Comparison of ENCODE assay signal across 26 cellular contexts in the genomic region with DNA sequence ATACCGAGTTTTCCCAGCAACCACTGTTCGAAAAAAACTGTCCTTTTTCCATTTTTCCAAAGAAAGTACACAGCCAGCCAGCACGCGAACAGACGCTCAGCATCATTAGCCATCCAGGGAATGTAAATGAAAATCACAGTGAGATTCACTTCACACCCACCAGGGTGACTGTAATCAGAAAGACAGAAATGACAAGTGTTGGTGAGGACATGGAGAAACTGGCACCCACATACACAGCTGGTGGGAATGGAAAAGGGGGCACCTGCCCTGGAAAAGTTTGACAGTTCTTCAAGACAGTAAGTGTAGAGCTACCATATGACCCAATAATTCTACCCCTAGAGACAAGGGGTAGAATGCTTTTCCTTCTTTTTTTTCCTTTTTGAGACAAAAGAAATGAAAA. TPM values are rescaled to one million over a fixed set of nuclear protein-coding genes. Genes with fewer than 3 reads are reported as not detected.
DNase-seq lines count a peak whose midpoint lies in the region; ATAC-seq, FAIRE-seq and TF ChIP-seq lines count a peak whose summit lies in the region.
"Had no signal": no experiment of that assay in that cellular context is flagged by ENCODE, and none has a peak within 500 bp of the region (broad histone marks: within the 10 kb centered on the region; RNA-seq: fewer than 3 reads in every experiment).

No MANE protein-coding gene starts in this region.

- H4K8ac ChIP-seq in H1 (ENCODE audit: extremely low read depth, insufficient read depth, low read length): no peak overlapping the region

- no peak overlapping the region for H3K4me2 ChIP-seq in H1 (ENCODE audit: insufficient read depth in 1 of 2, low read depth in 2 of 2, low read length in 2 of 2)
- H3K4me2 ChIP-seq: A549; BLaER1 treated with 17β-estradiol and CSF1 and Interleukin-3, amounts not matched to agents 10 nM and 100 nM; GM23338 had no signal

- POLR2A ChIA-PET in H1 (lab: Charles Lee; ENCODE audit: partially characterized antibody): no interaction called here

- TF ChIP-seq EP300 in H1 (IDR thresholded peaks at IDR 0.05; ENCODE audit: borderline replicate concordance in 1 of 2, low read depth in 2 of 2, low read length in 2 of 2): no peak

- CTCF ChIA-PET in H1 (lab: Charles Lee; ENCODE audit: partially characterized antibody): interaction anchor here (0.8 to 1.5 kb wide), 3 partner anchors 9 to 35 kb away, joined by 3 to 6 read pairs (median 4); no protein-coding TSS in a partner anchor

- no peak overlapping the region for H3K23ac ChIP-seq in H1 (ENCODE audit: insufficient read length)

- H2BK20ac ChIP-seq in H1 (ENCODE audit: low read length): no peak overlapping the region

- no peaks in the 10 kb centered on the region for H3K23me2 ChIP-seq in H1 (ENCODE audit: low read depth, low read length)

- ATAC-seq in activated naive CD4-positive, alpha-beta T cell treated with anti-CD3 and anti-CD28 coated beads, Interleukin-2, amount 50 U/mL, for 72 hours: peak; percentile 36 to 47
- ATAC-seq in activated T-helper 17 cell treated with anti-CD3 and anti-CD28 coated beads, Interleukin-2, amount 50 U/mL, for 72 hours (replicated peaks): peak; percentile 46
- peak; percentile 25 for ATAC-seq in stimulated activated naive CD8-positive, alpha-beta T cell treated with anti-CD3 and anti-CD28 coated beads, Interleukin-15, Interleukin-2, amounts not matched to agents 100 U/mL and 50 U/mL, for 24 hours
- ATAC-seq in HG03196 (IDR thresholded peaks at IDR 0.05; ENCODE audit: unreplicated experiment): no peak
- ATAC-seq: A549, GM12878, GM23338 had no signal

- no peaks in the 10 kb centered on the region for H3K36me3 Mint-ChIP-seq in activated naive CD4-positive, alpha-beta T cell treated with anti-CD3 and anti-CD28 coated beads, Interleukin-2, amount 50 U/mL, for 72 hours
- H3K36me3 Mint-ChIP-seq in activated T-helper 17 cell treated with anti-CD3 and anti-CD28 coated beads, Interleukin-2, amount 50 U/mL, for 72 hours (ENCODE audit: low read depth): no peaks in the 10 kb centered on the region
- H3K36me3 Mint-ChIP-seq: CD14-positive monocyte; CD8-positive, alpha-beta memory T cell had no signal

- H3K36me3 ChIP-seq in H1 (ENCODE audit: control insufficient read depth in 2 of 4, insufficient read depth in 4 of 4, low read length in 3 of 4): no peaks in the 10 kb centered on the region
- H3K36me3 ChIP-seq: BE2C; BLaER1 treated with 17β-estradiol and CSF1 and Interleukin-3, amounts not matched to agents 10 nM and 100 nM; HAP-1 had no signal

- DNase-seq in activated naive CD4-positive, alpha-beta T cell treated with anti-CD3 and anti-CD28 coated beads, Interleukin-2, amount 50 U/mL, for 72 hours (ENCODE audit: low spot score in 2 of 2): no peak
- no peak for DNase-seq in activated naive CD4-positive, alpha-beta T cell treated with Interleukin-2 at 50 U/mL for 16 hours
- DNase-seq in H1 (ENCODE audit: low read depth in 1 of 2, low spot score in 2 of 2) (no peak), erythroblast (lab: John Stamatoyannopoulos, UW) (no peak)
- no peak for DNase-seq in stimulated activated naive CD8-positive, alpha-beta T cell treated with anti-CD3 and anti-CD28 coated beads, Interleukin-15, Interleukin-2, amounts not matched to agents 100 U/mL and 50 U/mL, for 24 hours
- DNase-seq: 8988T; ACHN; AML-193; BE2C; CD4-positive, alpha-beta T cell; CD8-positive, alpha-beta memory T cell; DMS 273 treated with DMSO at 0.1 percent for 48 hours; DMS79; EL; GDM1; HFFc6 had no signal

- no peak overlapping the region for H3K4me3 Mint-ChIP-seq in activated T-helper 17 cell treated with anti-CD3 and anti-CD28 coated beads, Interleukin-2, amount 50 U/mL, for 72 hours
- H3K4me3 Mint-ChIP-seq: CD14-positive monocyte; CD4-positive, alpha-beta T cell; CD8-positive, alpha-beta memory T cell; GM23338; HFFc6 had no signal

- H3K9me3 Mint-ChIP-seq in activated naive CD4-positive, alpha-beta T cell treated with anti-CD3 and anti-CD28 coated beads, Interleukin-2, amount 50 U/mL, for 72 hours: no peaks in the 10 kb centered on the region
- H3K9me3 Mint-ChIP-seq in activated T-helper 17 cell treated with anti-CD3 and anti-CD28 coated beads, Interleukin-2, amount 50 U/mL, for 72 hours: no peaks in the 10 kb centered on the region
- H3K9me3 Mint-ChIP-seq: CD4-positive, alpha-beta T cell; CD8-positive, alpha-beta memory T cell; GM23338; HFFc6 had no signal

- H3K4me1 Mint-ChIP-seq in activated T-helper 17 cell treated with anti-CD3 and anti-CD28 coated beads, Interleukin-2, amount 50 U/mL, for 72 hours: no peaks in the 10 kb centered on the region

- WGBS in H1 (ENCODE audit: extremely low coverage in 1 of 2, insufficient coverage in 1 of 2, insufficient read length in 1 of 2, insufficient replicate concordance in 2 of 2, low coverage in 1 of 2, low lambda C conversion rate in 2 of 2, missing lambda C conversion rate in 1 of 2), 2 experiments: 76% methylated on average over 5 of the region's 5 CpGs; no CpG with 5 or more reads in 1 of the 2 experiments

- H2AK5ac ChIP-seq in H1 (ENCODE audit: low read depth, low read length): no peak overlapping the region

- no peaks in the 10 kb centered on the region; a peak in 1 of 7 replicates for H3K27me3 ChIP-seq in H1 (replicated peaks in 1 of 4; ENCODE audit: control insufficient read depth in 3 of 4, extremely low read depth in 1 of 4, insufficient read depth in 3 of 4, low read length in 3 of 4)
- H3K27me3 ChIP-seq: BE2C had no signal

- H4K20me1 ChIP-seq in H1 (replicated peaks in 1 of 2; ENCODE audit: control insufficient read depth in 1 of 2, insufficient read depth in 2 of 2, low read length in 2 of 2): no peaks in the 10 kb centered on the region
- H4K20me1 ChIP-seq: BLaER1 treated with 17β-estradiol and CSF1 and Interleukin-3, amounts not matched to agents 10 nM and 100 nM had no signal

- no peak overlapping the region for H2BK120ac ChIP-seq in H1 (replicated peaks; ENCODE audit: low read depth, low read length)

- no peaks in the 10 kb centered on the region for H3K79me1 ChIP-seq in H1 (ENCODE audit: low read depth, low read length)

- H4K5ac ChIP-seq in H1 (ENCODE audit: insufficient read length, low read depth, low read length): no peak overlapping the region

- H2AFZ ChIP-seq in H1 (ENCODE audit: low read length): no peak overlapping the region
- H2AFZ ChIP-seq: GM23338 had no signal

- no peak overlapping the region for H3K4ac ChIP-seq in H1 (replicated peaks; ENCODE audit: insufficient read length, low read depth, low read length)

- FAIRE-seq in H1 (lab: Jason Lieb, UNC): no peak
- FAIRE-seq: A549, D721Med, GM12878, H54 had no signal

- no peak overlapping the region for H3K27ac Mint-ChIP-seq in activated naive CD4-positive, alpha-beta T cell treated with anti-CD3 and anti-CD28 coated beads, Interleukin-2, amount 50 U/mL, for 72 hours
- no peak overlapping the region for H3K27ac Mint-ChIP-seq in activated T-helper 17 cell treated with anti-CD3 and anti-CD28 coated beads, Interleukin-2, amount 50 U/mL, for 72 hours
- H3K27ac Mint-ChIP-seq: CD14-positive monocyte; CD4-positive, alpha-beta T cell; GM23338; HFFc6 had no signal

- H3K14ac ChIP-seq in H1 (ENCODE audit: insufficient read length): no peak overlapping the region

- H4K91ac ChIP-seq in H1 (replicated peaks; ENCODE audit: insufficient read length, low read length): no peak overlapping the region

- TF ChIP-seq POLR2A in H1 (IDR thresholded peaks at IDR 0.05; ENCODE audit: control extremely low read depth in 1 of 2, low read depth in 2 of 2, low read length in 2 of 2): no peak
- TF ChIP-seq POLR2A in erythroblast (IDR thresholded peaks at IDR 0.05; ENCODE audit: low read length): no peak

- peaks cover 0 to 11% (median 6%) of the 10 kb centered on the region in 4 experiments; a peak in 4 of 7 replicates for H3K4me1 ChIP-seq in H1 (replicated peaks in 1 of 4; ENCODE audit: control insufficient read depth in 3 of 4, insufficient read depth in 4 of 4, low read length in 3 of 4)
- H3K4me1 ChIP-seq: HAP-1 had no signal

- H3K27me3 Mint-ChIP-seq in activated T-helper 17 cell treated with anti-CD3 and anti-CD28 coated beads, Interleukin-2, amount 50 U/mL, for 72 hours: peaks cover 16% of the 10 kb centered on the region

- no peaks in the 10 kb centered on the region for H3K9me3 ChIP-seq in H1 (ENCODE audit: insufficient read depth in 2 of 2, low read depth in 1 of 2, low read length in 1 of 2)
- H3K9me3 ChIP-seq: A549; BE2C; BLaER1 treated with 17β-estradiol and CSF1 and Interleukin-3, amounts not matched to agents 10 nM and 100 nM; HAP-1 had no signal

- H3K79me2 ChIP-seq in H1 (ENCODE audit: control insufficient read depth in 1 of 2, insufficient read depth in 2 of 2, low read length in 2 of 2): no peaks in the 10 kb centered on the region

- H3K56ac ChIP-seq in H1 (replicated peaks; ENCODE audit: insufficient read length, low read depth, low read length): no peak overlapping the region

- no peak overlapping the region for H3K9ac ChIP-seq in H1 (replicated peaks in 1 of 4; ENCODE audit: extremely low read depth in 1 of 4, low read depth in 3 of 4, low read length in 3 of 4)
- H3K9ac ChIP-seq: BLaER1 treated with 17β-estradiol and CSF1 and Interleukin-3, amounts not matched to agents 10 nM and 100 nM had no signal

- no peak for TF ChIP-seq CTCF in H1 (IDR thresholded peaks at IDR 0.05; ENCODE audit: control extremely low read depth in 1 of 3, insufficient read depth in 1 of 3, low read depth in 1 of 3, low read length in 3 of 3)

- no peak overlapping the region for H3K27ac ChIP-seq in H1 (ENCODE audit: low read depth, low read length)
- H3K27ac ChIP-seq: A549; BLaER1 treated with 17β-estradiol and CSF1 and Interleukin-3, amounts not matched to agents 10 nM and 100 nM had no signal

- no peak for TF ChIP-seq RAD21 in H1 (IDR thresholded peaks at IDR 0.05 in 1 of 2, conservative IDR thresholded peaks at IDR 0.05 in 1 of 2; ENCODE audit: low read depth in 2 of 2, low read length in 2 of 2)

- H2BK5ac ChIP-seq in H1 (ENCODE audit: low read depth, low read length): no peak overlapping the region

- 0 out of 2 replicates have a peak overlapping the region, but pooled peaks have one; percentile 12 for H2BK15ac ChIP-seq in H1 (ENCODE audit: low read length)

- no peak overlapping the region for H3K4me3 ChIP-seq in H1 (ENCODE audit: extremely low read depth in 1 of 4, insufficient read depth in 2 of 4, low read depth in 3 of 4, low read length in 4 of 4)
- H3K4me3 ChIP-seq: A549; BLaER1 treated with 17β-estradiol and CSF1 and Interleukin-3, amounts not matched to agents 10 nM and 100 nM; GM12878; GM23338; HAP-1 had no signal

- no peak overlapping the region for H2BK12ac ChIP-seq in H1 (ENCODE audit: low read depth, low read length)

- no peak overlapping the region; the same call in 1 of the 2 replicates for H3K18ac ChIP-seq in H1 (ENCODE audit: extremely low read depth, low read length)

RNA-seq across cellular contexts. Expression of a gene that starts 25.0 kb away (rescaled TPM):
- 10 to 100 TPM; 13.5 to 14.0 TPM for total RNA-seq in activated naive CD4-positive, alpha-beta T cell treated with anti-CD3 and anti-CD28 coated beads, Interleukin-2, amount 50 U/mL, for 72 hours
- 10 to 100 TPM; 14.0 to 30.4 TPM for total RNA-seq in activated T-helper 17 cell treated with anti-CD3 and anti-CD28 coated beads, Interleukin-2, amount 50 U/mL, for 72 hours
- total RNA-seq in H1 (2021; fragmentation: NEBNext Ultra II Directional; extraction: Animal tissue kit (Norgen Biotek cat#: 25700)): 42.4 and 47.6 TPM in 2 replicates
- polyA plus RNA-seq in H1 (2011; rRNA removed): 32.1 and 34.7 TPM in 2 replicates
- polyA plus RNA-seq in H1 (2011; cell fraction: cytosol; rRNA removed): 26.7 TPM
- 26.4 TPM for polyA plus RNA-seq in H1 (2011; cell fraction: nucleus; rRNA removed)
- 18.9 to 22.5 TPM (median 21.6 TPM) in 4 replicates for polyA plus RNA-seq in H1 (2012, experiment 1 of 2)
- polyA plus RNA-seq in H1 (2012, experiment 2 of 2): 23.1 TPM
- 20.3 TPM for polyA plus RNA-seq in H1 (2013, experiment 1 of 2)
- 20.5 TPM for polyA plus RNA-seq in H1 (2013, experiment 2 of 2)
- polyA minus RNA-seq in H1 (2011; rRNA and poly(A)+ RNA removed): 22.8 and 24.3 TPM in 2 replicates
- polyA minus RNA-seq in H1 (2011; cell fraction: cytosol; rRNA and poly(A)+ RNA removed): 20.1 TPM
- 9.9 TPM for polyA minus RNA-seq in H1 (2011; cell fraction: nucleus; rRNA and poly(A)+ RNA removed)
- polyA plus RNA-seq: CD14-positive monocyte had no signal
